ENCODE assay signal across 11 cellular contexts in the genomic region with DNA sequence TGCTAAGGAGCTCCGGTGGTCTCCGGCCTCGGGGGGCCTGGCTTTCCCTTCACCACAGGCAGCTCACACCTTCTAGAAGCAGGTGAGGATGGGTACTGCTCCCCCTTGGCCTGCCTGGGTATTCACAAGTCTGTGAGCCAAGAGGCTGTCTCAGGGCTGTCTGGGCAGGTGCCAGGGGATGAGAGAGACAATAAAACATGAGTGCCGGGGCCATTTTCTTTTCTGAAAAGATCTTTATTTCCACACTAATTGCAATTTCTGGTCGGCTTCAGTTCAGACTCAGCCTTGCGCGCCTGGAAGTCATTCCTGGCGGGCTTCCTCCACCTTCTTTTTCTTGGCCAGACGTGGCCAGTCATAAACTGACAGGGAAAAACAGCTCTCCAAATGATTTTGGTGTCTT.
A peak's percentile ranks its signal among the peaks of the same experiment; 100 is the strongest.
DNase-seq lines count a peak whose midpoint lies in the region; ATAC-seq, FAIRE-seq and TF ChIP-seq lines count a peak whose summit lies in the region.
"Had no signal": no experiment of that assay in that cellular context is flagged by ENCODE, and none has a peak within 500 bp of the region (broad histone marks: within the 10 kb centered on the region; RNA-seq: fewer than 3 reads in every experiment).

No MANE protein-coding gene starts in this region.

- no peak for ATAC-seq in GM18873 (IDR thresholded peaks at IDR 0.05; ENCODE audit: low FRiP score, unreplicated experiment)
- ATAC-seq: HCT116 had no signal

- H3K4me3 Mint-ChIP-seq in progenitor cell of endocrine pancreas (ENCODE audit: low read depth) (no peak overlapping the region), nephron progenitor cell (no peak overlapping the region)

- DNase-seq in G401 (ENCODE audit: low spot score) (peak; percentile 38), NCI-H2196 (lab: John Stamatoyannopoulos, UW; ENCODE audit: unreplicated experiment) (peak; percentile 53), fibroblast of mammary gland (ENCODE audit: low read depth) (peak; percentile 43), progenitor cell of endocrine pancreas (ENCODE audit: low spot score, unreplicated experiment) (no peak), urothelium cell line (ENCODE audit: low spot score) (no peak), nephron progenitor cell (no peak), NCI-H226 (no peak)
- DNase-seq: activated T-cell treated with anti-CD3 and anti-CD28 coated beads, Interleukin-2, amount 50 U/mL, for 48 hours; NCI-H526 treated with DMSO at 0.1 percent for 48 hours had no signal

- H3K4me1 Mint-ChIP-seq in progenitor cell of endocrine pancreas (ENCODE audit: low read depth), result peaks cover 33% of the 10 kb centered on the region
- peaks cover 68% of the 10 kb centered on the region for H3K4me1 Mint-ChIP-seq in nephron progenitor cell

- H3K9me3 Mint-ChIP-seq in progenitor cell of endocrine pancreas (ENCODE audit: low read depth) (no peaks in the 10 kb centered on the region), nephron progenitor cell (peaks cover under 1% of the 10 kb centered on the region)

- no peak for FAIRE-seq in urothelium cell line (lab: Jason Lieb, UNC)

- in situ Hi-C loops in G401 (cut with HindIII; ENCODE audit: low sequenced_read_pairs), result no loop called here

- no peak overlapping the region for H3K4me3 ChIP-seq in fibroblast of mammary gland (ENCODE audit: control insufficient read depth, low read depth, low read length)

- H3K36me3 Mint-ChIP-seq in progenitor cell of endocrine pancreas (ENCODE audit: insufficient read depth) (peaks cover 1% of the 10 kb centered on the region), nephron progenitor cell (ENCODE audit: low read depth) (no peaks in the 10 kb centered on the region)

- peaks cover 2% of the 10 kb centered on the region for H3K27me3 Mint-ChIP-seq in progenitor cell of endocrine pancreas
- peaks cover 3% of the 10 kb centered on the region for H3K27me3 Mint-ChIP-seq in nephron progenitor cell (ENCODE audit: low read depth, poor library complexity)

- H3K27ac Mint-ChIP-seq in progenitor cell of endocrine pancreas (peak overlapping the region; percentile 64), nephron progenitor cell (no peak overlapping the region)

- TF ChIP-seq CTCF in fibroblast of mammary gland (conservative IDR thresholded peaks at IDR 0.05; ENCODE audit: control insufficient read depth, insufficient read depth, low read depth, low read length) (no peak), progenitor cell of endocrine pancreas (IDR thresholded peaks at IDR 0.05; ENCODE audit: unreplicated experiment) (no peak), nephron progenitor cell (IDR thresholded peaks at IDR 0.05) (no peak)

Comparison
In these comparisons a context has a peak if more than half of its experiments do, and no peak if none do; other contexts are left out.
1. DNase-seq: peak in G401 (single experiment), NCI-H2196 (single experiment) and fibroblast of mammary gland (single experiment); none in progenitor cell of endocrine pancreas (single experiment), urothelium cell line (single experiment), nephron progenitor cell (single experiment) and NCI-H226 (single experiment).